In genomic region chr17:38893113-38893512, GRCh38 we compare ENCODE assay signal across 11 cellular contexts. TPM values are rescaled to one million over a fixed set of nuclear protein-coding genes. Genes with fewer than 3 reads are reported as not detected.
DNase-seq lines count a peak whose midpoint lies in the region; ATAC-seq and TF ChIP-seq lines count a peak whose summit lies in the region.
"Had no signal": no experiment of that assay in that cellular context is flagged by ENCODE, and none has a peak within 500 bp of the region (broad histone marks: within the 10 kb centered on the region; RNA-seq: fewer than 3 reads in every experiment).

No MANE protein-coding gene starts in this region.

- no peaks in the 10 kb centered on the region for H3K27me3 Mint-ChIP-seq in naive thymus-derived CD4-positive, alpha-beta T cell
- H3K27me3 Mint-ChIP-seq in glutamatergic neuron (ENCODE audit: unreplicated experiment): peaks cover 12% of the 10 kb centered on the region

- WGBS in upper lobe of left lung, 2 donors: 66 to 91% methylated on average over 5 of the region's 5 CpGs

- peak overlapping the region; percentile 1 for H3K4me3 ChIP-seq in left ventricle myocardium inferior
- H3K4me3 ChIP-seq in naive thymus-derived CD4-positive, alpha-beta T cell (ENCODE audit: low read length): no peak overlapping the region
- no peak overlapping the region for H3K4me3 ChIP-seq in upper lobe of left lung

- H3K4me1 ChIP-seq in left ventricle myocardium inferior: peaks cover 78% of the 10 kb centered on the region
- H3K4me1 ChIP-seq in naive thymus-derived CD4-positive, alpha-beta T cell (ENCODE audit: control insufficient read depth in 2 of 2, insufficient read depth in 2 of 2, low read length in 2 of 2): peaks cover 78 to 85% of the 10 kb centered on the region in 2 donors
- H3K4me1 ChIP-seq in upper lobe of left lung: peaks cover 48 to 73% (median 54%) of the 10 kb centered on the region in 4 donors

- H3K36me3 Mint-ChIP-seq in naive thymus-derived CD4-positive, alpha-beta T cell: peaks cover 0 to 39% (median 5%) of the 10 kb centered on the region in 5 donors
- H3K36me3 Mint-ChIP-seq in glutamatergic neuron (ENCODE audit: unreplicated experiment): no peaks in the 10 kb centered on the region

- peak overlapping the region; percentile 54 to 95 (median 88) for H3K27ac Mint-ChIP-seq in naive thymus-derived CD4-positive, alpha-beta T cell
- no peak overlapping the region for H3K27ac Mint-ChIP-seq in glutamatergic neuron (ENCODE audit: unreplicated experiment)

- DNase-seq in left ventricle myocardium inferior (no peak), left ventricle myocardium superior (no peak), amniotic epithelial cell (ENCODE audit: low read depth) (peak; percentile 29), upper lobe of left lung (no peak), glutamatergic neuron (no peak), NCI-H128 (lab: John Stamatoyannopoulos, UW; ENCODE audit: unreplicated experiment) (no peak)
- no peak for DNase-seq in naive thymus-derived CD4-positive, alpha-beta T cell
- DNase-seq: MM.1S, NCI-H524, SHP77 had no signal

- ATAC-seq in left ventricle myocardium superior (no peak), upper lobe of left lung (ENCODE audit: low FRiP score in 2 of 2) (no peak), GM19324 (IDR thresholded peaks at IDR 0.05; ENCODE audit: low FRiP score, unreplicated experiment) (no peak)
- no peak for ATAC-seq in naive thymus-derived CD4-positive, alpha-beta T cell

- H3K4me3 Mint-ChIP-seq in naive thymus-derived CD4-positive, alpha-beta T cell: peak overlapping the region in 4 of 10 donors; percentile 14 to 72 (median 48)
- H3K4me3 Mint-ChIP-seq in glutamatergic neuron (ENCODE audit: unreplicated experiment): no peak overlapping the region

- CTCF ChIA-PET in naive thymus-derived CD4-positive, alpha-beta T cell (lab: Charles Lee): interaction anchor here (0.6 to 1.7 kb wide), 4 partner anchors 9 to 572 kb away, joined by 3 to 11 read pairs (median 4); no protein-coding TSS in a partner anchor

- no peak for TF ChIP-seq CTCF in left ventricle myocardium inferior (IDR thresholded peaks at IDR 0.05; ENCODE audit: borderline replicate concordance)
- no peak for TF ChIP-seq CTCF in upper lobe of left lung (IDR thresholded peaks at IDR 0.05)
- TF ChIP-seq CTCF in glutamatergic neuron (IDR thresholded peaks at IDR 0.05; ENCODE audit: partially characterized antibody, unreplicated experiment): no peak

- no peak for TF ChIP-seq EP300 in upper lobe of left lung (IDR thresholded peaks at IDR 0.05)

- H3K9me3 ChIP-seq in left ventricle myocardium inferior (replicated peaks) (no peaks in the 10 kb centered on the region), upper lobe of left lung (no peaks in the 10 kb centered on the region)
- H3K9me3 ChIP-seq in naive thymus-derived CD4-positive, alpha-beta T cell (ENCODE audit: control insufficient read depth in 2 of 3, low read length in 3 of 3): no peaks in the 10 kb centered on the region

- no peak for TF ChIP-seq POLR2A in upper lobe of left lung (IDR thresholded peaks at IDR 0.05)

- no peaks in the 10 kb centered on the region for H3K27me3 ChIP-seq in left ventricle myocardium inferior (ENCODE audit: low read depth)
- H3K27me3 ChIP-seq in naive thymus-derived CD4-positive, alpha-beta T cell (ENCODE audit: control insufficient read depth in 2 of 2, insufficient read depth in 2 of 2, low read length in 2 of 2): no peaks in the 10 kb centered on the region
- H3K27me3 ChIP-seq in upper lobe of left lung: no peaks in the 10 kb centered on the region

- intact Hi-C loops in left ventricle myocardium inferior (cut with micrococcal nuclease): no loop called here
- intact Hi-C loops in left ventricle myocardium superior (cut with micrococcal nuclease): no loop called here
- intact Hi-C loops in naive thymus-derived CD4-positive, alpha-beta T cell (cut with micrococcal nuclease): no loop called here

- H3K9me3 Mint-ChIP-seq in naive thymus-derived CD4-positive, alpha-beta T cell: peaks cover 0 to 2% (median 0%) of the 10 kb centered on the region in 11 donors
- peaks cover 1% of the 10 kb centered on the region for H3K9me3 Mint-ChIP-seq in glutamatergic neuron (ENCODE audit: unreplicated experiment)

- H3K27ac ChIP-seq in left ventricle myocardium inferior (replicated peaks) (peak overlapping the region; percentile 86), upper lobe of left lung (peak overlapping the region; percentile 64 to 79 (median 72))
- peak overlapping the region; percentile 67 for H3K27ac ChIP-seq in naive thymus-derived CD4-positive, alpha-beta T cell (ENCODE audit: low read depth, low read length)

- peaks cover 42 to 89% (median 77%) of the 10 kb centered on the region in 7 donors for H3K4me1 Mint-ChIP-seq in naive thymus-derived CD4-positive, alpha-beta T cell
- H3K4me1 Mint-ChIP-seq in glutamatergic neuron (ENCODE audit: low read depth, unreplicated experiment): peaks cover 16% of the 10 kb centered on the region

- peaks cover 44% of the 10 kb centered on the region for H3K36me3 ChIP-seq in left ventricle myocardium inferior
- peaks cover 4 to 50% (median 6%) of the 10 kb centered on the region in 3 experiments for H3K36me3 ChIP-seq in naive thymus-derived CD4-positive, alpha-beta T cell (ENCODE audit: control insufficient read depth in 2 of 3, insufficient read depth in 3 of 3, low read length in 3 of 3)
- peaks cover 12 to 84% (median 50%) of the 10 kb centered on the region in 4 donors for H3K36me3 ChIP-seq in upper lobe of left lung

- POLR2A ChIA-PET in naive thymus-derived CD4-positive, alpha-beta T cell (lab: Charles Lee): interaction anchor here (0.5 to 2.8 kb wide), 7 partner anchors 8 to 269 kb away, joined by 3 to 18 read pairs (median 5); partner anchors contain the start of genes LASP1 and RPL23

RNA-seq across cellular contexts. Expression of gene LASP1, which starts 23.3 kb away (rescaled TPM):
- total RNA-seq in left ventricle myocardium inferior: 29.4 TPM
- 28.4 TPM for total RNA-seq in left ventricle myocardium superior
- total RNA-seq in naive thymus-derived CD4-positive, alpha-beta T cell: 100 to 1,000 TPM in 4 of 5 experiments, 10 to 100 TPM in 1; 75.3 to 199 (median 113) TPM
- polyA plus RNA-seq in naive thymus-derived CD4-positive, alpha-beta T cell: 10 to 100 TPM; 43.4 to 54.5 TPM
- total RNA-seq in upper lobe of left lung: 100 to 1,000 TPM in 5 of 6 donors, 10 to 100 TPM in 1; 97.9 to 168 (median 149) TPM
- total RNA-seq in glutamatergic neuron (ENCODE audit: unreplicated experiment): 66.6 TPM

RNA-seq across cellular contexts. Expression of gene RPL23, which starts 39.6 kb away (rescaled TPM):
- 760 TPM for total RNA-seq in left ventricle myocardium inferior
- total RNA-seq in left ventricle myocardium superior: 799 TPM
- total RNA-seq in naive thymus-derived CD4-positive, alpha-beta T cell: 1,000 to 10,000 TPM; 1,312 to 2,438 (median 1,877) TPM
- polyA plus RNA-seq in naive thymus-derived CD4-positive, alpha-beta T cell: 1,000 to 10,000 TPM; 1,326 to 1,996 TPM
- total RNA-seq in upper lobe of left lung: 1,000 to 10,000 TPM in 4 of 6 donors, 100 to 1,000 TPM in 2; 542 to 1,288 (median 1,062) TPM
- total RNA-seq in glutamatergic neuron (ENCODE audit: unreplicated experiment): 850 TPM
